ENCODE assay signal across 8 cellular contexts in the genomic region with DNA sequence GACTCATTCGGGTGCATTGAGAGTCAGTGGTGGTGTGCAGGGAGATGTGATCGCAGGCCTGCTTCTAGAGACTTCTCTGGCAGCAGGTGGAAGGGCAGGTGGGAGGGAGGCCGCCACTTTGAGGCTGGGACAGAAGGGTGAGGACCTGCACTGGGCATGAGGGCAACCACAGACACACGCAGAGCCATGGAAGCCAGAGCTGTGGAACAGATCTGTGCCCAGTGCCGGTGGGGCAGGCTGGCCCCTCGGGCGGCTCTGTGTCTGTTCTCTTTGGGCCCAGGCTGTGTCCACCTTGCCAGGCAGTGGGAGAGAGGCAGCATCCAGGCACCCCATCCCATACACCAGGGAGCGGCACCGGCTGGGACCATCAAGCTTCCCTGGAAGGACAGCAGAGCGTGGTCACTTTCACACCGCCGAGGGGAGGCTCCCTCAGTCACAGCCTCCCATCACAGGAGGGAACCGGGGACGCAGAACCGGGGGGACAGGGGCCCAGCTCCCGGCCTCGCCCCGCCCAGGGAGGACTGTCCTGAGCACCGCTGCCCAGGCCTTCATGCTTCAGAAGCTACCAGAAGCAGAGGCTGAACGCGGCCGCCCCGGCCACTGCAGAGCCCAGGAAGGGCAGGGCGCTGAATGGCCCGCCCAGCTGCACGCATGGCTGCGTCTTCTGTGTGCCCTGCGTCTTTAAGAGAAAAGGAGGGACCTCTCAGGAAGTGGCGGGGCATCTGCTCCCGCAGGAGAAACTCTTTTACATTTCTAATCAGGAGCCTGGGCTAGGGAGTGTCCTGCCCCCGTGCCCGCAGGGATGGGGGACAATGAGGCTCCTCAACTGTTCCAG. TPM values are rescaled to one million over a fixed set of nuclear protein-coding genes. Genes with fewer than 3 reads are reported as not detected.
DNase-seq lines count a peak whose midpoint lies in the region; ATAC-seq, FAIRE-seq and TF ChIP-seq lines count a peak whose summit lies in the region.
"Had no signal": no experiment of that assay in that cellular context is flagged by ENCODE, and none has a peak within 500 bp of the region (broad histone marks: within the 10 kb centered on the region; RNA-seq: fewer than 3 reads in every experiment).

No MANE protein-coding gene starts in this region.

- no peak for TF ChIP-seq CTCF in H1 (IDR thresholded peaks at IDR 0.05; ENCODE audit: control extremely low read depth in 1 of 3, insufficient read depth in 1 of 3, low read depth in 1 of 3, low read length in 3 of 3)

- H3K27me3 ChIP-seq in H1 (replicated peaks in 1 of 4; ENCODE audit: control insufficient read depth in 3 of 4, extremely low read depth in 1 of 4, insufficient read depth in 3 of 4, low read length in 3 of 4) (peaks cover 17 to 82% (median 66%) of the 10 kb centered on the region in 4 experiments), neuron (ENCODE audit: insufficient read depth, low read length) (no peaks in the 10 kb centered on the region)

- H3K23me2 ChIP-seq in H1 (ENCODE audit: low read depth, low read length), result peaks cover 3% of the 10 kb centered on the region; the same call in 1 of the 2 replicates

- H2BK15ac ChIP-seq in H1 (ENCODE audit: low read length), result peak overlapping the region; percentile 88; the same call in 1 of the 2 replicates

- peak overlapping the region; percentile 47 for H2AFZ ChIP-seq in H1 (ENCODE audit: low read length)
- H2AFZ ChIP-seq in neuron (ENCODE audit: low read depth, low read length), result peak overlapping the region; percentile 30

- H4K91ac ChIP-seq in H1 (replicated peaks; ENCODE audit: insufficient read length, low read length), result peak overlapping the region; percentile 94

- no peak for TF ChIP-seq EP300 in H1 (IDR thresholded peaks at IDR 0.05; ENCODE audit: borderline replicate concordance in 1 of 2, low read depth in 2 of 2, low read length in 2 of 2)

- 39% methylated on average over 21 of the region's 32 CpGs; no CpG with 5 or more reads in 1 of the 2 experiments for WGBS in H1 (ENCODE audit: extremely low coverage in 1 of 2, insufficient coverage in 1 of 2, insufficient read length in 1 of 2, insufficient replicate concordance in 2 of 2, low coverage in 1 of 2, low lambda C conversion rate in 2 of 2, missing lambda C conversion rate in 1 of 2), 2 experiments

- H4K5ac ChIP-seq in H1 (ENCODE audit: insufficient read length, low read depth, low read length), result no peak overlapping the region

- peaks cover 0 to 3% of the 10 kb centered on the region in 2 experiments for H4K20me1 ChIP-seq in H1 (replicated peaks in 1 of 2; ENCODE audit: control insufficient read depth in 1 of 2, insufficient read depth in 2 of 2, low read length in 2 of 2)

- FAIRE-seq in H1 (lab: Jason Lieb, UNC), result no peak

- ATAC-seq in GM19035 (IDR thresholded peaks at IDR 0.05; ENCODE audit: unreplicated experiment), result peak; percentile 40

- H3K18ac ChIP-seq in H1 (ENCODE audit: extremely low read depth, low read length), result peak overlapping the region; percentile 38

- H3K79me1 ChIP-seq in H1 (ENCODE audit: low read depth, low read length), result no peaks in the 10 kb centered on the region

- peak overlapping the region; percentile 39; the same call in 1 of the 2 replicates for H2BK5ac ChIP-seq in H1 (ENCODE audit: low read depth, low read length)

- peak overlapping the region; percentile 53; the same call in 1 of the 2 replicates for H2AK5ac ChIP-seq in H1 (ENCODE audit: low read depth, low read length)

- H3K36me3 ChIP-seq in H1 (ENCODE audit: control insufficient read depth in 2 of 4, insufficient read depth in 4 of 4, low read length in 3 of 4), result no peaks in the 10 kb centered on the region
- H3K36me3 ChIP-seq in neuron (ENCODE audit: insufficient read depth, low read length), result no peaks in the 10 kb centered on the region

- CTCF ChIA-PET in H1 (lab: Charles Lee; ENCODE audit: partially characterized antibody), result interaction anchor here (0.8 to 1.4 kb wide), 4 partner anchors 10 to 76 kb away, joined by 3 to 4 read pairs (median 4); no protein-coding TSS in a partner anchor

- H3K56ac ChIP-seq in H1 (replicated peaks; ENCODE audit: insufficient read length, low read depth, low read length), result no peak overlapping the region

- no peaks in the 10 kb centered on the region for H3K79me2 ChIP-seq in H1 (ENCODE audit: control insufficient read depth in 1 of 2, insufficient read depth in 2 of 2, low read length in 2 of 2)

- peak overlapping the region; percentile 21 for H2BK120ac ChIP-seq in H1 (replicated peaks; ENCODE audit: low read depth, low read length)

- H2BK12ac ChIP-seq in H1 (ENCODE audit: low read depth, low read length), result peak overlapping the region; percentile 68; the same call in 1 of the 2 replicates

- no peak overlapping the region for H3K4ac ChIP-seq in H1 (replicated peaks; ENCODE audit: insufficient read length, low read depth, low read length)

- H3K9me3 ChIP-seq in H1 (ENCODE audit: insufficient read depth in 2 of 2, low read depth in 1 of 2, low read length in 1 of 2), result no peaks in the 10 kb centered on the region
- H3K9me3 ChIP-seq in neuron (ENCODE audit: low read length), result no peaks in the 10 kb centered on the region

- H3K4me1 ChIP-seq in H1 (replicated peaks in 1 of 4; ENCODE audit: control insufficient read depth in 3 of 4, insufficient read depth in 4 of 4, low read length in 3 of 4), result peaks cover 0 to 14% (median 12%) of the 10 kb centered on the region in 4 experiments; a peak in 6 of 7 replicates
- H3K4me1 ChIP-seq in neuron (ENCODE audit: insufficient read depth, low read length), result peaks cover 25% of the 10 kb centered on the region

- POLR2A ChIA-PET in H1 (lab: Charles Lee; ENCODE audit: partially characterized antibody), result interaction anchor here (1.0 kb wide), 2 partner anchors 19 to 21 kb away, joined by 3 to 4 read pairs; no protein-coding TSS in a partner anchor

- H3K4me3 ChIP-seq in H1 (ENCODE audit: extremely low read depth in 1 of 4, insufficient read depth in 2 of 4, low read depth in 3 of 4, low read length in 4 of 4) (peak overlapping the region in 3 of 4 experiments; percentile 36 to 64 (median 47); a peak in 4 of 8 replicates), neuron (ENCODE audit: low read length) (peak overlapping the region; percentile 59)

- no peak for TF ChIP-seq POLR2A in H1 (IDR thresholded peaks at IDR 0.05; ENCODE audit: control extremely low read depth in 1 of 2, low read depth in 2 of 2, low read length in 2 of 2)

- no peak overlapping the region for H3K23ac ChIP-seq in H1 (ENCODE audit: insufficient read length)

- H3K27ac ChIP-seq in H1 (ENCODE audit: low read depth, low read length), result no peak overlapping the region

- DNase-seq in HK-2 (ENCODE audit: unreplicated experiment) (peak; percentile 60), H1 (ENCODE audit: low read depth in 1 of 2, low spot score in 2 of 2) (peak in 1 of 2 experiments; percentile 73), NCI-H69 (lab: John Stamatoyannopoulos, UW) (no peak), NCI-H2227 treated with DMSO at 0.1 percent for 48 hours (lab: John Stamatoyannopoulos, UW) (no peak), NCI-H82 treated with DMSO at 0.1 percent for 48 hours (lab: John Stamatoyannopoulos, UW; ENCODE audit: unreplicated experiment) (no peak)

- peak overlapping the region; percentile 90; the same call in 1 of the 2 replicates for H2BK20ac ChIP-seq in H1 (ENCODE audit: low read length)

- H3K4me2 ChIP-seq in H1 (ENCODE audit: insufficient read depth in 1 of 2, low read depth in 2 of 2, low read length in 2 of 2), result peak overlapping the region; percentile 66 to 74

- no peak overlapping the region for H3K9ac ChIP-seq in H1 (replicated peaks in 1 of 4; ENCODE audit: extremely low read depth in 1 of 4, low read depth in 3 of 4, low read length in 3 of 4)

- no peak for TF ChIP-seq RAD21 in H1 (IDR thresholded peaks at IDR 0.05 in 1 of 2, conservative IDR thresholded peaks at IDR 0.05 in 1 of 2; ENCODE audit: low read depth in 2 of 2, low read length in 2 of 2)

- H3K14ac ChIP-seq in H1 (ENCODE audit: insufficient read length), result no peak overlapping the region

- H4K8ac ChIP-seq in H1 (ENCODE audit: extremely low read depth, insufficient read depth, low read length), result no peak overlapping the region; the same call in 1 of the 2 replicates

TF ChIP-seq in H1, 55 proteins besides CTCF, POLR2A, EP300 and RAD21 (continues in another document):
- TF ChIP-seq ASH2L (IDR thresholded peaks at IDR 0.05; ENCODE audit: low read length), result no peak
- no peak for TF ChIP-seq TEAD4 (IDR thresholded peaks at IDR 0.05; ENCODE audit: low read depth, low read length)
- TF ChIP-seq BRCA1 (IDR thresholded peaks at IDR 0.05; ENCODE audit: low read depth, low read length), result no peak
- TF ChIP-seq BCL11A (IDR thresholded peaks at IDR 0.05; ENCODE audit: low read depth in 2 of 2, low read length in 2 of 2), result no peak
- TF ChIP-seq KDM4A (IDR thresholded peaks at IDR 0.05; ENCODE audit: low read depth, low read length, severe bottlenecking), result peak; percentile 13

RNA-seq across cellular contexts. Expression of a gene that starts 32.1 kb away (rescaled TPM):
- total RNA-seq in H1 (2021; fragmentation: NEBNext Ultra II Directional; extraction: Animal tissue kit (Norgen Biotek cat#: 25700)), result not detected in 2 replicates
- 0.03 TPM in 1 of 2 replicates, not detected in the other for polyA plus RNA-seq in H1 (2011; rRNA removed)
- polyA plus RNA-seq in H1 (2011; cell fraction: cytosol; rRNA removed), result not detected
- polyA plus RNA-seq in H1 (2011; cell fraction: nucleus; rRNA removed), result not detected
- 0.04 TPM in 1 of 4 replicates, not detected in the others for polyA plus RNA-seq in H1 (2012, experiment 1 of 2)
- polyA plus RNA-seq in H1 (2012, experiment 2 of 2), result not detected
- not detected for polyA plus RNA-seq in H1 (2013, experiment 1 of 2)
- not detected for polyA plus RNA-seq in H1 (2013, experiment 2 of 2)
- not detected in 2 replicates for polyA minus RNA-seq in H1 (2011; rRNA and poly(A)+ RNA removed)
- not detected for polyA minus RNA-seq in H1 (2011; cell fraction: cytosol; rRNA and poly(A)+ RNA removed)
- polyA minus RNA-seq in H1 (2011; cell fraction: nucleus; rRNA and poly(A)+ RNA removed), result not detected
- total RNA-seq: T-helper 2 cell treated with Interferon-gamma antibody and Interleukin-4, amounts not matched to agents 100 ng/mL and 5 ng/mL, for 36 hours had no signal

RNA-seq across cellular contexts. Expression of a gene that starts 56.3 kb away (rescaled TPM):
- total RNA-seq in H1 (2021; fragmentation: NEBNext Ultra II Directional; extraction: Animal tissue kit (Norgen Biotek cat#: 25700)), result not detected in 2 replicates
- not detected in 2 replicates for polyA plus RNA-seq in H1 (2011; rRNA removed)
- polyA plus RNA-seq in H1 (2011; cell fraction: cytosol; rRNA removed), result not detected
- polyA plus RNA-seq in H1 (2011; cell fraction: nucleus; rRNA removed), result not detected
- not detected in 4 replicates for polyA plus RNA-seq in H1 (2012, experiment 1 of 2)
- not detected for polyA plus RNA-seq in H1 (2012, experiment 2 of 2)
- polyA plus RNA-seq in H1 (2013, experiment 1 of 2), result not detected
- not detected for polyA plus RNA-seq in H1 (2013, experiment 2 of 2)
- polyA minus RNA-seq in H1 (2011; rRNA and poly(A)+ RNA removed), result not detected in 2 replicates
- not detected for polyA minus RNA-seq in H1 (2011; cell fraction: cytosol; rRNA and poly(A)+ RNA removed)
- 0.30 TPM for polyA minus RNA-seq in H1 (2011; cell fraction: nucleus; rRNA and poly(A)+ RNA removed)
- total RNA-seq: T-helper 2 cell treated with Interferon-gamma antibody and Interleukin-4, amounts not matched to agents 100 ng/mL and 5 ng/mL, for 36 hours had no signal
